In genomic region chr9:21996438-21996837, GRCh38 we compare ENCODE assay signal across 10 cellular contexts. TPM values are rescaled to one million over a fixed set of nuclear protein-coding genes. Genes with fewer than 3 reads are reported as not detected.
A peak's percentile ranks its signal among the peaks of the same experiment; 100 is the strongest.
DNase-seq lines count a peak whose midpoint lies in the region; ATAC-seq, FAIRE-seq and TF ChIP-seq lines count a peak whose summit lies in the region.
"Had no signal": no experiment of that assay in that cellular context is flagged by ENCODE, and none has a peak within 500 bp of the region (broad histone marks: within the 10 kb centered on the region; RNA-seq: fewer than 3 reads in every experiment).

No MANE protein-coding gene starts in this region.

- CTCF ChIA-PET in activated naive CD4-positive, alpha-beta T cell treated with anti-CD3 and anti-CD28 coated beads for 36 hours (lab: Charles Lee), result interaction anchor here (1.0 to 1.3 kb wide), 3 partner anchors 10 to 248 kb away, joined by 3 to 5 read pairs (median 4); no protein-coding TSS in a partner anchor

- H3K4me3 ChIP-seq in bronchial epithelial cell (ENCODE audit: low read depth, low read length), result no peak overlapping the region
- H3K4me3 ChIP-seq in smooth muscle cell, result peak overlapping the region; percentile 84
- no peak overlapping the region for H3K4me3 ChIP-seq in adrenal gland

- peak; percentile 60 for FAIRE-seq in bronchial epithelial cell (lab: Jason Lieb, UNC)

- no peaks in the 10 kb centered on the region for H3K27me3 ChIP-seq in bronchial epithelial cell (ENCODE audit: control insufficient read depth, insufficient read depth, low read length)
- H3K27me3 ChIP-seq in smooth muscle cell (ENCODE audit: low read depth), result peaks cover 4% of the 10 kb centered on the region
- no peaks in the 10 kb centered on the region for H3K27me3 ChIP-seq in adrenal gland

- TF ChIP-seq POLR2A in adrenal gland (IDR thresholded peaks at IDR 0.05), result no peak

- H3K4me1 Mint-ChIP-seq in activated naive CD4-positive, alpha-beta T cell treated with anti-CD3 and anti-CD28 coated beads for 36 hours (ENCODE audit: low read depth), result peaks cover 10% of the 10 kb centered on the region

- intact Hi-C loops in activated naive CD4-positive, alpha-beta T cell treated with anti-CD3 and anti-CD28 coated beads for 36 hours (cut with micrococcal nuclease), result loop anchor here (10.0 kb wide), 1 partner anchor 442 kb away; no protein-coding TSS in a partner anchor
- intact Hi-C loops in adrenal gland (cut with DNase I), result loop anchor here in 1 of 2 donors (10.0 kb wide), 1 partner anchor 182 kb away; no protein-coding TSS in a partner anchor

- H3K36me3 Mint-ChIP-seq in activated naive CD4-positive, alpha-beta T cell treated with anti-CD3 and anti-CD28 coated beads for 36 hours (ENCODE audit: low read depth), result no peaks in the 10 kb centered on the region

- peak overlapping the region; percentile 90 for H3K27ac ChIP-seq in smooth muscle cell (ENCODE audit: low read depth)
- no peak overlapping the region for H3K27ac ChIP-seq in adrenal gland

- H3K4me3 Mint-ChIP-seq in activated naive CD4-positive, alpha-beta T cell treated with anti-CD3 and anti-CD28 coated beads for 36 hours, result peak overlapping the region; percentile 87

- no peak for TF ChIP-seq CTCF in bronchial epithelial cell (IDR thresholded peaks at IDR 0.05; ENCODE audit: insufficient read depth, low read length, severe bottlenecking)
- no peak for TF ChIP-seq CTCF in smooth muscle cell (IDR thresholded peaks at IDR 0.05; ENCODE audit: borderline replicate concordance, insufficient read depth, poor library complexity, severe bottlenecking)
- no peak for TF ChIP-seq CTCF in adrenal gland (IDR thresholded peaks at IDR 0.05)

- peaks cover 29% of the 10 kb centered on the region for H3K79me2 ChIP-seq in smooth muscle cell (ENCODE audit: low read depth)

- ATAC-seq in HG03196 (IDR thresholded peaks at IDR 0.05; ENCODE audit: unreplicated experiment), result no peak

- H3K4me2 ChIP-seq in smooth muscle cell, result peak overlapping the region; percentile 83

- H4K20me1 ChIP-seq in smooth muscle cell (ENCODE audit: low read depth), result no peaks in the 10 kb centered on the region

- H3K27ac Mint-ChIP-seq in activated naive CD4-positive, alpha-beta T cell treated with anti-CD3 and anti-CD28 coated beads for 36 hours, result no peak overlapping the region

- H3K9ac ChIP-seq in smooth muscle cell (ENCODE audit: low read depth), result no peak overlapping the region

- no peak for DNase-seq in activated naive CD4-positive, alpha-beta T cell treated with anti-CD3 and anti-CD28 coated beads for 36 hours
- DNase-seq in activated naive CD4-positive, alpha-beta T cell (lab: John Stamatoyannopoulos, UW), result no peak
- DNase-seq in NCI-H526 treated with DMSO at 0.1 percent for 48 hours (lab: John Stamatoyannopoulos, UW) (peak; percentile 62), bronchial epithelial cell (ENCODE audit: low read depth) (no peak), smooth muscle cell (lab: John Stamatoyannopoulos, UW; ENCODE audit: unreplicated experiment) (no peak), adrenal gland (no peak)
- DNase-seq in stimulated activated naive CD4-positive, alpha-beta T cell treated with Interleukin-2 at 50 U/mL for 16 hours (lab: John Stamatoyannopoulos, UW), result no peak
- DNase-seq: activated CD4-positive, CD25-positive, alpha-beta regulatory T cell had no signal

- H3F3A ChIP-seq in smooth muscle cell (ENCODE audit: low read depth), result peaks cover 8% of the 10 kb centered on the region

- no peak overlapping the region for H2AFZ ChIP-seq in smooth muscle cell (ENCODE audit: low read depth)

- peaks cover 43% of the 10 kb centered on the region for H3K27me3 Mint-ChIP-seq in activated naive CD4-positive, alpha-beta T cell treated with anti-CD3 and anti-CD28 coated beads for 36 hours (ENCODE audit: low read depth)

- H3K36me3 ChIP-seq in bronchial epithelial cell (ENCODE audit: control insufficient read depth, insufficient read depth, low read length) (no peaks in the 10 kb centered on the region), smooth muscle cell (ENCODE audit: low read depth) (no peaks in the 10 kb centered on the region), adrenal gland (replicated peaks in 1 of 2) (no peaks in the 10 kb centered on the region)

- no peaks in the 10 kb centered on the region for H3K9me3 Mint-ChIP-seq in activated naive CD4-positive, alpha-beta T cell treated with anti-CD3 and anti-CD28 coated beads for 36 hours

- 56% methylated on average over 9 of the region's 9 CpGs for WGBS in smooth muscle cell (ENCODE audit: low lambda C conversion rate)
- 79 to 85% (median 83%) methylated on average over 9 of the region's 9 CpGs for WGBS in adrenal gland, 4 donors

- H3K4me1 ChIP-seq in smooth muscle cell (ENCODE audit: low read depth) (peaks cover 16% of the 10 kb centered on the region), adrenal gland (replicated peaks in 1 of 2) (peaks cover 0 to 9% of the 10 kb centered on the region in 2 donors)

- H3K9me3 ChIP-seq in smooth muscle cell (replicated peaks; ENCODE audit: low read depth) (no peaks in the 10 kb centered on the region), adrenal gland (replicated peaks in 1 of 3) (no peaks in the 10 kb centered on the region)

RNA-seq across cellular contexts. Expression of gene CDKN2B-AS1, which starts 1.8 kb away (rescaled TPM):
- total RNA-seq in activated naive CD4-positive, alpha-beta T cell treated with anti-CD3 and anti-CD28 coated beads for 36 hours, result under 1 TPM in 1 of 2 experiments, not detected in 1; 0.24 TPM
- total RNA-seq in bronchial epithelial cell (0.53 and 1.0 TPM in 2 replicates), smooth muscle cell (23.7 and 38.5 TPM in 2 replicates), adrenal gland (1 to 10 TPM in 3 of 8 donors, under 1 TPM in 4, not detected in 1; 0.28 to 2.5 (median 0.87) TPM)
- polyA plus RNA-seq in smooth muscle cell (31.7 and 32.7 TPM in 2 replicates), adrenal gland (1 to 10 TPM in 1 of 3 donors, under 1 TPM in 2; 0.13 to 1.5 (median 0.74) TPM)
- total RNA-seq: Daoy had no signal

RNA-seq across cellular contexts. Expression of gene CDKN2A, which starts 2.2 kb away (rescaled TPM):
- under 1 TPM; 0.57 to 0.89 TPM for total RNA-seq in activated naive CD4-positive, alpha-beta T cell treated with anti-CD3 and anti-CD28 coated beads for 36 hours
- 1.6 and 3.5 TPM in 2 replicates for total RNA-seq in bronchial epithelial cell
- total RNA-seq in smooth muscle cell, result 66.3 and 69.4 TPM in 2 replicates
- polyA plus RNA-seq in smooth muscle cell, result 77.5 and 146 TPM in 2 replicates
- 10 to 100 TPM in 6 of 8 donors, 1 to 10 TPM in 2; 4.1 to 34.5 (median 17.0) TPM for total RNA-seq in adrenal gland
- 10 to 100 TPM in 2 of 3 donors, 1 to 10 TPM in 1; 2.6 to 15.8 (median 11.6) TPM for polyA plus RNA-seq in adrenal gland
- total RNA-seq: Daoy had no signal

RNA-seq across cellular contexts. Expression of gene CDKN2B, which starts 12.7 kb away (rescaled TPM):
- not detected for total RNA-seq in activated naive CD4-positive, alpha-beta T cell treated with anti-CD3 and anti-CD28 coated beads for 36 hours
- total RNA-seq in bronchial epithelial cell (29.2 and 64.0 TPM in 2 replicates), smooth muscle cell (184 and 192 TPM in 2 replicates), adrenal gland (10 to 100 TPM in 2 of 8 donors, 1 to 10 TPM in 6; 2.7 to 13.8 (median 6.5) TPM)
- polyA plus RNA-seq in smooth muscle cell (116 and 157 TPM in 2 replicates), adrenal gland (1 to 10 TPM; 1.4 to 4.3 (median 3.3) TPM)
- total RNA-seq: Daoy had no signal
